In the genomic region with DNA sequence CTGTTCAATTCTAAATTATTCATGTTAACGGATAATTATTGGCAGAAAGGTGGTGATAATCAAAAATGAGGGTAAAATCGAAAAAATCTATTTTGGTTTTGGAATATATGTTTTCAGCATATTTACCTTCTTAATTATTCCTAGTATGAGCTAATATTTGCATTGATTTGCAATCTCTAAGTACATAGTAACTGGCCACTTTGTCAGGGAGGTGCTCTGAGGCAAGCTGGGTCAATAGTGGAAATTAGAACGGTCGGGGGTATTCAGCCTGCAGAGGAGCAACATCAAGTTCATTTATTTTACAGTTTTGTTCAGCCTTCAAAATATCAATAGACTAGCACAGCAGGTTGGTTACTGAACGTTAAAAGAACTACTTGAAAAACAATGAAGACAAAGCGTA, we compare ENCODE assay signal across 8 cellular contexts. TPM values are rescaled to one million over a fixed set of nuclear protein-coding genes. Genes with fewer than 3 reads are reported as not detected.
DNase-seq lines count a peak whose midpoint lies in the region; ATAC-seq and TF ChIP-seq lines count a peak whose summit lies in the region.

No MANE protein-coding gene starts in this region.

- intact Hi-C loops in sciatic nerve (cut with DNase I): no loop called here

- CTCF ChIA-PET in CD8-positive, alpha-beta memory T cell (lab: Charles Lee): no interaction called here

- peaks cover 0 to 19% (median 3%) of the 10 kb centered on the region in 3 donors for H3K36me3 Mint-ChIP-seq in CD8-positive, alpha-beta memory T cell
- H3K36me3 Mint-ChIP-seq in nephron (ENCODE audit: low read depth): peaks cover 21% of the 10 kb centered on the region

- H3K4me1 ChIP-seq in CD8-positive, alpha-beta memory T cell (ENCODE audit: insufficient read depth, low read length): peaks cover 27% of the 10 kb centered on the region

- no peaks in the 10 kb centered on the region for H3K27me3 ChIP-seq in CD8-positive, alpha-beta memory T cell (ENCODE audit: insufficient read depth, low read length, poor library complexity, severe bottlenecking)

- no peak for TF ChIP-seq CTCF in nephron (IDR thresholded peaks at IDR 0.05; ENCODE audit: unreplicated experiment in 3 of 3)

- POLR2A ChIA-PET in CD8-positive, alpha-beta memory T cell (lab: Charles Lee): no interaction called here

- peak overlapping the region; percentile 93 to 99 (median 96) for H3K4me3 Mint-ChIP-seq in CD8-positive, alpha-beta memory T cell
- H3K4me3 Mint-ChIP-seq in nephron: peak overlapping the region; percentile 92 to 100 (median 95)

- no peak overlapping the region for H3K4me3 ChIP-seq in CD8-positive, alpha-beta memory T cell (ENCODE audit: low read length)

- no peaks in the 10 kb centered on the region for H3K27me3 Mint-ChIP-seq in CD8-positive, alpha-beta memory T cell
- H3K27me3 Mint-ChIP-seq in nephron (ENCODE audit: low read depth): no peaks in the 10 kb centered on the region

- peak overlapping the region in 2 of 8 donors; percentile 36 to 96 for H3K27ac Mint-ChIP-seq in CD8-positive, alpha-beta memory T cell
- peak overlapping the region; percentile 97 to 100 (median 100) for H3K27ac Mint-ChIP-seq in nephron

- no peak for DNase-seq in CD8-positive, alpha-beta memory T cell
- peak; percentile 73 for DNase-seq in NCI-H2029 treated with DMSO at 0.1 percent for 48 hours (lab: John Stamatoyannopoulos, UW)
- DNase-seq in caudate nucleus (lab: John Stamatoyannopoulos, UW): no peak
- no peak for DNase-seq in T-helper 9 cell
- no peak for DNase-seq in A172 (ENCODE audit: low spot score)
- no peak for DNase-seq in sciatic nerve (ENCODE audit: low spot score)

- H3K4me1 Mint-ChIP-seq in CD8-positive, alpha-beta memory T cell: peaks cover 35 to 49% (median 42%) of the 10 kb centered on the region in 3 donors
- H3K4me1 Mint-ChIP-seq in nephron: peaks cover 44% of the 10 kb centered on the region

- H3K9me3 ChIP-seq in CD8-positive, alpha-beta memory T cell (ENCODE audit: low read length): no peaks in the 10 kb centered on the region

- no peak for ATAC-seq in sciatic nerve
- ATAC-seq in HG02885 (IDR thresholded peaks at IDR 0.05; ENCODE audit: poor library complexity, unreplicated experiment): no peak

- H3K27ac ChIP-seq in CD8-positive, alpha-beta memory T cell (ENCODE audit: low read depth, low read length): peak overlapping the region; percentile 79
- H3K27ac ChIP-seq in caudate nucleus (ENCODE audit: low read depth, low read length): peak overlapping the region; percentile 87

- H3K36me3 ChIP-seq in CD8-positive, alpha-beta memory T cell (ENCODE audit: insufficient read depth, low read length): no peaks in the 10 kb centered on the region

- H3K9me3 Mint-ChIP-seq in CD8-positive, alpha-beta memory T cell: no peaks in the 10 kb centered on the region
- H3K9me3 Mint-ChIP-seq in nephron: no peaks in the 10 kb centered on the region

RNA-seq across cellular contexts. Expression of a gene that starts 1.8 kb away (rescaled TPM):
- 10 to 100 TPM; 39.7 to 41.0 TPM for total RNA-seq in CD8-positive, alpha-beta memory T cell
- polyA plus RNA-seq in CD8-positive, alpha-beta memory T cell: 1.9 TPM
- 15.6 and 19.7 TPM in 2 replicates for total RNA-seq in A172 (2014; rRNA removed; shearing (Covaris generic))
- total RNA-seq in sciatic nerve: 102 TPM

RNA-seq across cellular contexts. Expression of a gene that starts 58.9 kb away (rescaled TPM):
- total RNA-seq in CD8-positive, alpha-beta memory T cell: 10 to 100 TPM; 26.3 to 33.6 TPM
- polyA plus RNA-seq in CD8-positive, alpha-beta memory T cell: 27.5 TPM
- 57.5 and 72.8 TPM in 2 replicates for total RNA-seq in A172 (2014; rRNA removed; shearing (Covaris generic))
- total RNA-seq in sciatic nerve: 44.1 TPM
